ENCODE assay signal across 8 cellular contexts in the genomic region with DNA sequence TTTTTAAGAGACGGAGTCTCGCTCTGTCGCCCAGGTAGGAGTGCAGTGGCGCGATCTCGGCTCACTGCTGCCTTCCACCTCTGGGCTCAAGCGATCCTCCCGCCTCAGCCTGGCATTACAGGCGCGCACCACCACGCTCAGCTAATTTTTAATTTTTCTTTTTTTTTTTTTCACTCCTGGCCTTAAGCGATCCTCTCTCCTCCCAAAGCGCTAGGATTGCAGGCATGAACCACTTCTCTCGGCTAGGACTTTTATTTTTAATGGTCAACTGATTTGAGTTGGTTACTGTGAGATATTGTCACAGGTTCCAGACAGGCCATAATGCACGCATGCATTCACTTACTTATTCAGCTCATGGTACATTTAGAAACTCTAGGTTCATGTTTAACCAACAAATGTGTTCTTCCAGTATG. TPM values are rescaled to one million over a fixed set of nuclear protein-coding genes. Genes with fewer than 3 reads are reported as not detected.
DNase-seq lines count a peak whose midpoint lies in the region; TF ChIP-seq lines count a peak whose summit lies in the region.

No MANE protein-coding gene starts in this region.

- H3K9me3 ChIP-seq in OCI-LY1 (ENCODE audit: low read length) = no peaks in the 10 kb centered on the region
- H3K9me3 ChIP-seq in esophagus muscularis mucosa = no peaks in the 10 kb centered on the region

- peak overlapping the region; percentile 85 for H3K27ac ChIP-seq in OCI-LY1 (ENCODE audit: low read depth, low read length, poor library complexity, severe bottlenecking)
- peak overlapping the region; percentile 91 to 99 (median 95) for H3K27ac ChIP-seq in esophagus muscularis mucosa (replicated peaks in 1 of 4)

- no peak for TF ChIP-seq CTCF in OCI-LY1 (IDR thresholded peaks at IDR 0.05; ENCODE audit: low read length)
- no peak for TF ChIP-seq CTCF in esophagus muscularis mucosa (IDR thresholded peaks at IDR 0.05)

- H3K36me3 ChIP-seq in OCI-LY1 (ENCODE audit: insufficient read depth, low read length) (peaks cover 59% of the 10 kb centered on the region), esophagus muscularis mucosa (peaks cover 0 to 40% (median 29%) of the 10 kb centered on the region in 4 donors)

- no peaks in the 10 kb centered on the region for H4K20me1 ChIP-seq in OCI-LY1 (ENCODE audit: insufficient read depth, low read length)

- TF ChIP-seq POLR2A in esophagus muscularis mucosa (IDR thresholded peaks at IDR 0.05; ENCODE audit: low read depth) = no peak

- no peaks in the 10 kb centered on the region for H3F3A ChIP-seq in OCI-LY1 (ENCODE audit: insufficient read depth, low read length)

- intact Hi-C loops in esophagus muscularis mucosa (cut with DNase I) = no loop called here

- no peaks in the 10 kb centered on the region for H3K9me2 ChIP-seq in OCI-LY1 (ENCODE audit: low read depth, low read length)

- H3K4me3 ChIP-seq in OCI-LY1 (ENCODE audit: low read depth, low read length, poor library complexity, severe bottlenecking) (peak overlapping the region; percentile 94), esophagus muscularis mucosa (peak overlapping the region; percentile 73 to 89 (median 78)), skeletal muscle cell (ENCODE audit: low read depth, low read length) (peak overlapping the region; percentile 74)

- H3K79me2 ChIP-seq in OCI-LY1 (ENCODE audit: insufficient read depth, low read length) = peaks cover 5% of the 10 kb centered on the region; the same call in 1 of the 2 replicates

- 14% methylated on average over 15 of the region's 15 CpGs for WGBS in esophagus muscularis mucosa

- H3K27me3 ChIP-seq in OCI-LY1 (ENCODE audit: insufficient read depth, low read length) = no peaks in the 10 kb centered on the region
- H3K27me3 ChIP-seq in esophagus muscularis mucosa = no peaks in the 10 kb centered on the region

- H3K4me1 ChIP-seq in OCI-LY1 (ENCODE audit: insufficient read depth, low read length, severe bottlenecking) = peaks cover 18% of the 10 kb centered on the region
- H3K4me1 ChIP-seq in esophagus muscularis mucosa = peaks cover 13 to 23% (median 17%) of the 10 kb centered on the region in 4 donors

- DNase-seq in DMS79 treated with DMSO at 0.1 percent for 48 hours (lab: John Stamatoyannopoulos, UW) (peak; percentile 30), DMS79 (lab: John Stamatoyannopoulos, UW) (no peak), esophagus muscularis mucosa (ENCODE audit: extremely low spot score) (no peak), skeletal muscle cell (ENCODE audit: low read depth) (no peak), SHP77 (lab: John Stamatoyannopoulos, UW) (no peak), HCEC 1CT (no peak), NCI-H1436 treated with DMSO at 0.1 percent for 48 hours (lab: John Stamatoyannopoulos, UW) (no peak)

- TF ChIP-seq EP300 in esophagus muscularis mucosa (IDR thresholded peaks at IDR 0.05) = no peak

- peak overlapping the region; percentile 99 for H3K9ac ChIP-seq in OCI-LY1 (ENCODE audit: low read length)

- peak overlapping the region; percentile 83 for H3K4me2 ChIP-seq in OCI-LY1 (ENCODE audit: low read length)

- H2AFZ ChIP-seq in OCI-LY1 (ENCODE audit: low read length) = no peak overlapping the region

RNA-seq across cellular contexts. Expression of a gene that starts 0.9 kb away (rescaled TPM):
- total RNA-seq in esophagus muscularis mucosa = 1 to 10 TPM; 2.5 to 6.5 (median 4.4) TPM

RNA-seq across cellular contexts. Expression of a gene that starts 1.0 kb away (rescaled TPM):
- total RNA-seq in esophagus muscularis mucosa = 10 to 100 TPM; 29.5 to 68.1 (median 44.3) TPM

RNA-seq across cellular contexts. Expression of a gene that starts 9.0 kb away (rescaled TPM):
- total RNA-seq in esophagus muscularis mucosa = 10 to 100 TPM; 41.6 to 55.8 (median 54.2) TPM

RNA-seq across cellular contexts. Expression of a gene that starts 49.2 kb away (rescaled TPM):
- total RNA-seq in esophagus muscularis mucosa = 10 to 100 TPM; 18.4 to 35.1 (median 25.8) TPM

RNA-seq across cellular contexts. Expression of a gene that starts 56.0 kb away (rescaled TPM):
- 1 to 10 TPM; 5.3 to 7.1 (median 6.0) TPM for total RNA-seq in esophagus muscularis mucosa
